Comparison of ENCODE assay signal across 18 cellular contexts in the genomic region with DNA sequence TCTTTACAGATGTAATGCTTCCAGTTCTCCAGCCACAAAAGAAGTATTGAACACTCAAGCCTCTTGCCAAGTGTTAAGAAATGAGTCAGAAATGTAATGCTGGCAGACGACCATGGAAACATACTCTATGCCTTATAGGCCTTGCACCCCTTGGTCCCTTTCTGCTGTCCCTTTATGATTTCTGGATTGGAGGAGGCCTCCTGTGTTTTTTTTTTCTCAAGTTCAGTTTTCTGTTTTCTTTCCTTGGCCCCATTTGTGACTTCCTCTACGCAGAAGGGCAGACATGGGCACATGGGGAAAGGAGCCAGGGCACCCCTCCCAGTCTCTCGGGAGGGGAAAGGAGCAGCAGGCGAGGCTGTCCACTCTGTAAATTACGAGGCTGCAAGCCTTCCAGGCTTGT. TPM values are rescaled to one million over a fixed set of nuclear protein-coding genes. Genes with fewer than 3 reads are reported as not detected.
DNase-seq lines count a peak whose midpoint lies in the region; ATAC-seq, FAIRE-seq and TF ChIP-seq lines count a peak whose summit lies in the region.
"Had no signal": no experiment of that assay in that cellular context is flagged by ENCODE, and none has a peak within 500 bp of the region (broad histone marks: within the 10 kb centered on the region; RNA-seq: fewer than 3 reads in every experiment).

No MANE protein-coding gene starts in this region.

- TF ChIP-seq CTCF in choroid plexus epithelial cell (conservative IDR thresholded peaks at IDR 0.05; ENCODE audit: low read depth, low read length), result no peak
- TF ChIP-seq CTCF in left ventricle myocardium inferior (IDR thresholded peaks at IDR 0.05; ENCODE audit: borderline replicate concordance), result no peak
- TF ChIP-seq CTCF in testis (IDR thresholded peaks at IDR 0.05), result no peak
- no peak for TF ChIP-seq CTCF in HepG2 (CRISPR knock-in tag; IDR thresholded peaks at IDR 0.05)

- H3K9me3 ChIP-seq in left ventricle myocardium inferior (replicated peaks) (no peaks in the 10 kb centered on the region), testis (no peaks in the 10 kb centered on the region), HepG2 (ENCODE audit: low read length) (no peaks in the 10 kb centered on the region)
- H3K9me3 ChIP-seq: esophagus muscularis mucosa, upper lobe of right lung had no signal

- H3K4me2 ChIP-seq in HepG2 (ENCODE audit: low read depth, low read length), result no peak overlapping the region

- H3K9ac ChIP-seq in HepG2 (ENCODE audit: insufficient read depth, low read depth, low read length), result no peak overlapping the region
- H3K9ac ChIP-seq: BLaER1 treated with 17β-estradiol and CSF1 and Interleukin-3, amounts not matched to agents 10 nM and 100 nM had no signal

- H3K27me3 ChIP-seq in left ventricle myocardium inferior (ENCODE audit: low read depth), result no peaks in the 10 kb centered on the region
- H3K27me3 ChIP-seq in testis, result no peaks in the 10 kb centered on the region
- no peaks in the 10 kb centered on the region for H3K27me3 ChIP-seq in HepG2 (ENCODE audit: control insufficient read depth in 1 of 2, insufficient read depth in 2 of 2, low read length in 2 of 2)
- H3K27me3 ChIP-seq: BLaER1 treated with 17β-estradiol and CSF1 and Interleukin-3, amounts not matched to agents 10 nM and 100 nM; esophagus muscularis mucosa; upper lobe of right lung had no signal

- intact Hi-C loops in left ventricle myocardium inferior (cut with micrococcal nuclease) (no loop called here), testis (cut with DNase I; ENCODE audit: low total_unique reads) (no loop called here), HepG2 (cut with micrococcal nuclease; ENCODE audit: unreplicated experiment) (no loop called here)

- BruUV-seq in HepG2 (replicated peaks; lab: Mats Ljungman, UMichigan), result no TSS peak

- no peaks in the 10 kb centered on the region for H4K20me1 ChIP-seq in HepG2 (ENCODE audit: insufficient read depth, low read length)
- H4K20me1 ChIP-seq: BLaER1 treated with 17β-estradiol and CSF1 and Interleukin-3, amounts not matched to agents 10 nM and 100 nM had no signal

- H3K36me3 ChIP-seq in left ventricle myocardium inferior (no peaks in the 10 kb centered on the region), testis (ENCODE audit: low read depth, missing control alignments) (no peaks in the 10 kb centered on the region), HepG2 (replicated peaks in 1 of 2; ENCODE audit: control insufficient read depth in 1 of 2, insufficient read depth in 2 of 2, low read length in 2 of 2) (no peaks in the 10 kb centered on the region)
- H3K36me3 ChIP-seq: esophagus muscularis mucosa, upper lobe of right lung had no signal

- H3K27ac ChIP-seq in left ventricle myocardium inferior (replicated peaks) (peak overlapping the region; percentile 38), testis (no peak overlapping the region), HepG2 (ENCODE audit: extremely low read length, insufficient read depth, low read length) (no peak overlapping the region)
- H3K27ac ChIP-seq: BLaER1 treated with 17β-estradiol and CSF1 and Interleukin-3, amounts not matched to agents 10 nM and 100 nM; upper lobe of right lung had no signal

- no peaks in the 10 kb centered on the region for H3K79me2 ChIP-seq in HepG2 (ENCODE audit: insufficient read depth, low read length)

- ATAC-seq in HepG2, result no peak
- no peak for ATAC-seq in GM18870 (IDR thresholded peaks at IDR 0.05; ENCODE audit: unreplicated experiment)
- ATAC-seq: activated T-cell treated with anti-CD3 and anti-CD28 coated beads, Interleukin-2, amount 50 U/mL, for 4 hours; stimulated activated memory B cell treated with anti-CD40 and anti-IgM and Interleukin-4, amounts not matched to agents 10 μg/mL and 1 μg/mL and 100 μg/mL, for 72 hours; upper lobe of right lung had no signal

- 53 to 56% methylated on average over 5 of the region's 5 CpGs for WGBS in testis, 2 donors
- 21% methylated on average over 5 of the region's 5 CpGs for WGBS in HepG2 (ENCODE audit: low lambda C conversion rate)

- H2AFZ ChIP-seq in HepG2 (ENCODE audit: low read length), result no peak overlapping the region

- no peak for TF ChIP-seq POLR2A in testis (IDR thresholded peaks at IDR 0.05)
- TF ChIP-seq POLR2A in HepG2 (IDR thresholded peaks at IDR 0.05; ENCODE audit: insufficient read depth in 1 of 2, low read depth in 2 of 2, low read length in 2 of 2), result no peak

- POLR2A ChIA-PET in HepG2 (lab: Yijun Ruan, JAX), result no interaction called here

- in situ Hi-C loops in HepG2 (cut with HindIII; ENCODE audit: extremely low pct_ligation_motif_present, low pct_unique_long_range_greater_than_20kb), result no loop called here

- DNase-seq in HTR-8/SVneo (ENCODE audit: insufficient read length, low spot score) (no peak), choroid plexus epithelial cell (ENCODE audit: low read depth) (peak; percentile 61), left ventricle myocardium inferior (peak; percentile 30), testis (peak; percentile 24), iPS-NIHi7 (ENCODE audit: extremely low spot score) (no peak), HepG2 (ENCODE audit: low spot score) (no peak), COLO668 (lab: John Stamatoyannopoulos, UW; ENCODE audit: unreplicated experiment) (no peak)
- DNase-seq: activated CD4-positive, alpha-beta T cell treated with anti-CD3 and anti-CD28 coated beads, Interleukin-2, amount 50 U/mL, for 1 hour; activated T-cell treated with anti-CD3 and anti-CD28 coated beads, Interleukin-2, amount 50 U/mL, for 4 hours; NCI-H1048; NCI-H226; upper lobe of right lung had no signal

- no peak for TF ChIP-seq RAD21 in HepG2 (CRISPR knock-in tag; IDR thresholded peaks at IDR 0.05)

- CTCF ChIA-PET in HepG2 (lab: Yijun Ruan, JAX; ENCODE audit: low intra/inter-chr PET ratio, low total read pairs), result no interaction called here

- FAIRE-seq in HTR-8/SVneo (lab: Jason Lieb, UNC), result peak; percentile 16
- FAIRE-seq in HepG2 (lab: Jason Lieb, UNC), result no peak
- FAIRE-seq: H1 had no signal

- H3K4me1 ChIP-seq in left ventricle myocardium inferior (peaks cover 18% of the 10 kb centered on the region), testis (no peaks in the 10 kb centered on the region), HepG2 (ENCODE audit: insufficient read depth, low read length) (no peaks in the 10 kb centered on the region)
- H3K4me1 ChIP-seq: upper lobe of right lung had no signal

- H3K4me3 ChIP-seq in choroid plexus epithelial cell (ENCODE audit: low read depth, low read length) (no peak overlapping the region), left ventricle myocardium inferior (no peak overlapping the region), testis (no peak overlapping the region), HepG2 (replicated peaks in 1 of 3; ENCODE audit: insufficient read depth in 1 of 3, low read depth in 2 of 3, low read length in 3 of 3) (no peak overlapping the region)
- H3K4me3 ChIP-seq: BLaER1 treated with 17β-estradiol and CSF1 and Interleukin-3, amounts not matched to agents 10 nM and 100 nM; esophagus muscularis mucosa; skin epidermis; upper lobe of right lung had no signal

- TF ChIP-seq EP300 in HepG2 (IDR thresholded peaks at IDR 0.05; ENCODE audit: low read depth in 2 of 2, low read length in 2 of 2), result no peak
- TF ChIP-seq EP300 in HepG2 (CRISPR knock-in tag; IDR thresholded peaks at IDR 0.05; ENCODE audit: borderline replicate concordance), result no peak

TF ChIP-seq in HepG2, 621 proteins besides CTCF, POLR2A, EP300 and RAD21 (continues in another document):
- no peak for TF ChIP-seq ZNF644 (CRISPR knock-in tag; IDR thresholded peaks at IDR 0.05; ENCODE audit: low read depth)
- TF ChIP-seq, protein P1, sequence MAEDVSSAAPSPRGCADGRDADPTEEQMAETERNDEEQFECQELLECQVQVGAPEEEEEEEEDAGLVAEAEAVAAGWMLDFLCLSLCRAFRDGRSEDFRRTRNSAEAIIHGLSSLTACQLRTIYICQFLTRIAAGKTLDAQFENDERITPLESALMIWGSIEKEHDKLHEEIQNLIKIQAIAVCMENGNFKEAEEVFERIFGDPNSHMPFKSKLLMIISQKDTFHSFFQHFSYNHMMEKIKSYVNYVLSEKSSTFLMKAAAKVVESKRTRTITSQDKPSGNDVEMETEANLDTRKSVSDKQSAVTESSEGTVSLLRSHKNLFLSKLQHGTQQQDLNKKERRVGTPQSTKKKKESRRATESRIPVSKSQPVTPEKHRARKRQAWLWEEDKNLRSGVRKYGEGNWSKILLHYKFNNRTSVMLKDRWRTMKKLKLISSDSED (CRISPR knock-in tag; IDR thresholded peaks at IDR 0.05), result no peak
- TF ChIP-seq, protein P2, sequence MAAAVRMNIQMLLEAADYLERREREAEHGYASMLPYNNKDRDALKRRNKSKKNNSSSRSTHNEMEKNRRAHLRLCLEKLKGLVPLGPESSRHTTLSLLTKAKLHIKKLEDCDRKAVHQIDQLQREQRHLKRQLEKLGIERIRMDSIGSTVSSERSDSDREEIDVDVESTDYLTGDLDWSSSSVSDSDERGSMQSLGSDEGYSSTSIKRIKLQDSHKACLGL (CRISPR knock-in tag; IDR thresholded peaks at IDR 0.05), result no peak

RNA-seq across cellular contexts. Expression of gene SNX18, which starts 53.4 kb away (rescaled TPM):
- total RNA-seq in left ventricle myocardium inferior, result 28.7 TPM
- total RNA-seq in testis, result 10 to 100 TPM; 71.9 to 99.7 TPM
- 17.5 TPM for polyA plus RNA-seq in testis (ENCODE audit: insufficient read depth, low read depth, low replicate concordance)
- 6.0 and 6.2 TPM in 2 replicates for total RNA-seq in HepG2 (2016; rRNA removed; fragmentation: Illumina TruSeq; extraction: Trizol)
- total RNA-seq in HepG2 (2016; cell fraction: cytosol; rRNA removed; fragmentation: Illumina TruSeq; extraction: Trizol; ENCODE audit: low read depth), result 0.81 and 0.88 TPM in 2 replicates
- 5.6 and 5.9 TPM in 2 replicates for total RNA-seq in HepG2 (2016; cell fraction: insoluble cytoplasmic fraction; rRNA removed; fragmentation: Illumina TruSeq; extraction: Trizol)
- 4.7 and 5.3 TPM in 2 replicates for total RNA-seq in HepG2 (2016; cell fraction: membrane; rRNA removed; fragmentation: Illumina TruSeq; extraction: Trizol)
- total RNA-seq in HepG2 (2016; cell fraction: nucleus; rRNA removed; fragmentation: Illumina TruSeq; extraction: Trizol), result 5.4 and 5.5 TPM in 2 replicates
- polyA plus RNA-seq in HepG2 (2011; rRNA removed), result 2.3 and 2.7 TPM in 2 replicates
- polyA plus RNA-seq in HepG2 (2011; cell fraction: cytosol; rRNA removed), result 2.0 and 3.0 TPM in 2 replicates
- 3.4 and 3.8 TPM in 2 replicates for polyA plus RNA-seq in HepG2 (2011; cell fraction: nucleus; rRNA removed)
- polyA plus RNA-seq in HepG2 (2012), result 2.5 and 3.2 TPM in 2 replicates
- polyA plus RNA-seq in HepG2 (2016; cell fraction: cytosol; fragmentation: Illumina TruSeq; extraction: Trizol; ENCODE audit: low read depth), result 0.60 and 0.81 TPM in 2 replicates
- 6.8 and 8.2 TPM in 2 replicates for polyA plus RNA-seq in HepG2 (2016; cell fraction: insoluble cytoplasmic fraction; fragmentation: Illumina TruSeq; extraction: Trizol; ENCODE audit: low read depth)
- 3.2 and 4.0 TPM in 2 replicates for polyA plus RNA-seq in HepG2 (2016; cell fraction: membrane; fragmentation: Illumina TruSeq; extraction: Trizol; ENCODE audit: low read depth)
- polyA plus RNA-seq in HepG2 (2016; cell fraction: nucleus; fragmentation: Illumina TruSeq; extraction: Trizol; ENCODE audit: insufficient read depth, low read depth), result 4.1 and 5.1 TPM in 2 replicates
- 6.5 and 11.0 TPM in 2 replicates for polyA minus RNA-seq in HepG2 (2011; rRNA and poly(A)+ RNA removed; ENCODE audit: low replicate concordance)
- 6.8 and 6.9 TPM in 2 replicates for polyA minus RNA-seq in HepG2 (2011; cell fraction: cytosol; rRNA and poly(A)+ RNA removed)
- 10.2 and 10.8 TPM in 2 replicates for polyA minus RNA-seq in HepG2 (2011; cell fraction: nucleus; rRNA and poly(A)+ RNA removed)

Comparison
In these comparisons a context has a peak if more than half of its experiments do, and no peak if none do; other contexts are left out.
1. DNase-seq: peak in choroid plexus epithelial cell (single experiment), left ventricle myocardium inferior (single experiment) and testis (single experiment); none in HTR-8/SVneo (single experiment), iPS-NIHi7 (single experiment), HepG2 (single experiment) and COLO668 (single experiment).